ENCODE assay signal across 11 cellular contexts in genomic region chr13:100491164-100491847, GRCh38.
A peak's percentile ranks its signal among the peaks of the same experiment; 100 is the strongest.
DNase-seq lines count a peak whose midpoint lies in the region; ATAC-seq and TF ChIP-seq lines count a peak whose summit lies in the region.
"Had no signal": no experiment of that assay in that cellular context is flagged by ENCODE, and none has a peak within 500 bp of the region (broad histone marks: within the 10 kb centered on the region; RNA-seq: fewer than 3 reads in every experiment).

No MANE protein-coding gene starts in this region.

- H3K36me3 ChIP-seq in MM.1S (replicated peaks; ENCODE audit: insufficient read depth, low read length) (no peaks in the 10 kb centered on the region), right lobe of liver (no peaks in the 10 kb centered on the region)
- H3K36me3 ChIP-seq in CD8-positive, alpha-beta T cell (ENCODE audit: insufficient read depth, low read length) = no peaks in the 10 kb centered on the region
- H3K36me3 ChIP-seq: SJSA1 had no signal

- H3F3A ChIP-seq in MM.1S (ENCODE audit: insufficient read depth, low read length) = no peaks in the 10 kb centered on the region

- CTCF ChIA-PET in CD8-positive, alpha-beta T cell (lab: Charles Lee) = no interaction called here

- WGBS in right lobe of liver (ENCODE audit: insufficient coverage, low coverage, low lambda C conversion rate, missing lambda C conversion rate) = 58% methylated on average over 8 of the region's 8 CpGs

- TF ChIP-seq CTCF in MM.1S (IDR thresholded peaks at IDR 0.05; ENCODE audit: low read length) (no peak), chondrocyte (IDR thresholded peaks at IDR 0.05) (peak; percentile 59), right lobe of liver (IDR thresholded peaks at IDR 0.05) (no peak)
- TF ChIP-seq CTCF in CD8-positive, alpha-beta T cell (IDR thresholded peaks at IDR 0.05) = no peak

- H3K27ac ChIP-seq in MM.1S (ENCODE audit: low read length) = peak overlapping the region; percentile 5; the same call in 1 of the 2 replicates
- H3K27ac ChIP-seq in right lobe of liver = peak overlapping the region in 1 of 3 donors; percentile 21
- H3K27ac ChIP-seq in CD8-positive, alpha-beta T cell (ENCODE audit: low read depth, low read length) = no peak overlapping the region
- H3K27ac ChIP-seq: C4-2B, SJSA1 had no signal

- H3K9ac ChIP-seq in MM.1S (ENCODE audit: low read length) = no peak overlapping the region

- H3K27me3 Mint-ChIP-seq in chondrocyte (ENCODE audit: low read depth) = no peaks in the 10 kb centered on the region
- H3K27me3 Mint-ChIP-seq in CD8-positive, alpha-beta T cell (ENCODE audit: low read depth) = no peaks in the 10 kb centered on the region

- POLR2A ChIA-PET in CD8-positive, alpha-beta T cell (lab: Charles Lee) = no interaction called here

- no peak for TF ChIP-seq POLR2A in right lobe of liver (IDR thresholded peaks at IDR 0.05)

- H3K9me3 ChIP-seq in MM.1S (replicated peaks; ENCODE audit: insufficient read depth, low read length) (no peaks in the 10 kb centered on the region), right lobe of liver (no peaks in the 10 kb centered on the region)
- H3K9me3 ChIP-seq in CD8-positive, alpha-beta T cell (ENCODE audit: low read length) = no peaks in the 10 kb centered on the region
- H3K9me3 ChIP-seq: SJSA1 had no signal

- H3K4me3 ChIP-seq in MM.1S (ENCODE audit: low read length) (no peak overlapping the region), right lobe of liver (no peak overlapping the region)
- no peak overlapping the region for H3K4me3 ChIP-seq in CD8-positive, alpha-beta T cell (ENCODE audit: low read depth, low read length)
- H3K4me3 ChIP-seq: SJSA1 had no signal

- intact Hi-C loops in right lobe of liver (cut with DNase I) = no loop called here
- intact Hi-C loops in CD8-positive, alpha-beta T cell (cut with DNase I, micrococcal nuclease) = no loop called here

- H4K20me1 ChIP-seq in MM.1S (ENCODE audit: insufficient read depth, low read length) = no peaks in the 10 kb centered on the region

- no peak overlapping the region for H2AFZ ChIP-seq in MM.1S (ENCODE audit: low read length)

- peaks cover 15% of the 10 kb centered on the region for H3K4me1 ChIP-seq in MM.1S (ENCODE audit: low read length)
- H3K4me1 ChIP-seq in right lobe of liver = peaks cover 0 to 6% (median 0%) of the 10 kb centered on the region in 4 donors
- no peaks in the 10 kb centered on the region for H3K4me1 ChIP-seq in CD8-positive, alpha-beta T cell (ENCODE audit: insufficient read depth, low read length)
- H3K4me1 ChIP-seq: SJSA1 had no signal

- peak overlapping the region; percentile 76 for H3K27ac Mint-ChIP-seq in chondrocyte (ENCODE audit: unreplicated experiment)
- no peak overlapping the region for H3K27ac Mint-ChIP-seq in CD8-positive, alpha-beta T cell

- H3K4me3 Mint-ChIP-seq in chondrocyte (ENCODE audit: unreplicated experiment) = no peak overlapping the region
- no peak overlapping the region for H3K4me3 Mint-ChIP-seq in CD8-positive, alpha-beta T cell

- DNase-seq in AG08395 (ENCODE audit: low spot score) (peak; percentile 4), MM.1S (no peak), chondrocyte (ENCODE audit: low spot score) (no peak), right lobe of liver (no peak), NCI-H187 treated with DMSO at 0.1 percent for 48 hours (lab: John Stamatoyannopoulos, UW) (no peak), DMS 273 treated with DMSO at 0.1 percent for 48 hours (lab: John Stamatoyannopoulos, UW) (no peak), DMS79 treated with DMSO at 0.1 percent for 48 hours (lab: John Stamatoyannopoulos, UW) (no peak)
- DNase-seq in CD8-positive, alpha-beta T cell = no peak

- H3K27me3 ChIP-seq in MM.1S (replicated peaks; ENCODE audit: insufficient read depth, low read length) = no peaks in the 10 kb centered on the region
- no peaks in the 10 kb centered on the region for H3K27me3 ChIP-seq in right lobe of liver
- H3K27me3 ChIP-seq in CD8-positive, alpha-beta T cell (ENCODE audit: insufficient read depth, low read length) = no peaks in the 10 kb centered on the region
- H3K27me3 ChIP-seq: dorsolateral prefrontal cortex, SJSA1 had no signal

- H3K36me3 Mint-ChIP-seq in chondrocyte (ENCODE audit: low read depth) = peaks cover 1% of the 10 kb centered on the region
- H3K36me3 Mint-ChIP-seq in CD8-positive, alpha-beta T cell = no peaks in the 10 kb centered on the region

- H3K9me2 ChIP-seq in MM.1S (replicated peaks; ENCODE audit: insufficient read depth, low read length) = no peaks in the 10 kb centered on the region

- H3K4me1 Mint-ChIP-seq in chondrocyte (ENCODE audit: low read depth) = peaks cover 26% of the 10 kb centered on the region
- H3K4me1 Mint-ChIP-seq in CD8-positive, alpha-beta T cell (ENCODE audit: low read depth) = no peaks in the 10 kb centered on the region

- H3K79me2 ChIP-seq in MM.1S (ENCODE audit: low read length) = no peaks in the 10 kb centered on the region

- no peaks in the 10 kb centered on the region for H3K9me3 Mint-ChIP-seq in chondrocyte (ENCODE audit: low read depth)
- H3K9me3 Mint-ChIP-seq in CD8-positive, alpha-beta T cell = no peaks in the 10 kb centered on the region

- peak overlapping the region; percentile 28; the same call in 1 of the 2 replicates for H3K4me2 ChIP-seq in MM.1S (ENCODE audit: low read depth, low read length)

- peak in 3 of 4 donors; percentile 47 to 63 (median 59) for ATAC-seq in right lobe of liver
- no peak for ATAC-seq in CD8-positive, alpha-beta T cell
